ENCODE assay signal across 12 cellular contexts in the genomic region with DNA sequence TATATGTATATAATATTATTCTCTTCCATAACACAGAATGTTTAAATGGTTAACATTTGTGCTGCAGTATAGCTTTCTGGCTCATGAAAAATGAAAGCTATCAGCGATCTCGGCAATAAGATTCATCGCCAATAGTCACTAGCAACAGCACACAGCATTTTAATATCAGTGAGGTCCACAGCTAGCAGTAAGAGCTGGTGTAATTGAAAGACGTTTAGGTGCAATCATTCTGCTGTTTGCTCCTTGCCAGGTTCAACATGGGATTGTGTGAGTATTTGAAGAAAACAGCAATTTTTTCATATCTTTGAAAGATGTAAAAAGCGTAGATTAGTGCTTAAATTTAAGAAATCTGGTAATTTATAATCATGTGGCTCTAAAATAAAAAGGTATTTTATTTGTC. TPM values are rescaled to one million over a fixed set of nuclear protein-coding genes. Genes with fewer than 3 reads are reported as not detected.
DNase-seq lines count a peak whose midpoint lies in the region; ATAC-seq and TF ChIP-seq lines count a peak whose summit lies in the region.
"Had no signal": no experiment of that assay in that cellular context is flagged by ENCODE, and none has a peak within 500 bp of the region (broad histone marks: within the 10 kb centered on the region; RNA-seq: fewer than 3 reads in every experiment).

No MANE protein-coding gene starts in this region.

- H4K8ac ChIP-seq in mesendoderm (ENCODE audit: low read depth, low read length), result no peak overlapping the region

- H3K27ac ChIP-seq in heart right ventricle (no peak overlapping the region), OCI-LY3 (ENCODE audit: low read length) (no peak overlapping the region), cingulate gyrus (ENCODE audit: low read depth, low read length) (peak overlapping the region; percentile 89), substantia nigra (ENCODE audit: low read depth, low read length, poor library complexity, severe bottlenecking) (peak overlapping the region; percentile 82), mesendoderm (ENCODE audit: low read depth, low read length) (no peak overlapping the region)
- H3K27ac ChIP-seq: SK-N-MC, thoracic aorta had no signal

- no peak overlapping the region for H3K23ac ChIP-seq in mesendoderm (ENCODE audit: low read length)

- no peak overlapping the region for H2AK5ac ChIP-seq in mesendoderm (ENCODE audit: low read length)

- peak overlapping the region in 6 of 10 donors; percentile 0 to 33 (median 27) for H3K4me3 ChIP-seq in heart right ventricle
- peak overlapping the region; percentile 53 for H3K4me3 ChIP-seq in OCI-LY3 (ENCODE audit: low read length)
- no peak overlapping the region for H3K4me3 ChIP-seq in mesendoderm (ENCODE audit: low read length)
- H3K4me3 ChIP-seq: SK-N-MC, thoracic aorta had no signal

- TF ChIP-seq CTCF in heart right ventricle (IDR thresholded peaks at IDR 0.05) (no peak), OCI-LY3 (IDR thresholded peaks at IDR 0.05; ENCODE audit: low read depth, low read length) (no peak)

- DNase-seq in heart right ventricle, result no peak
- no peak for DNase-seq in left cardiac atrium
- no peak for DNase-seq in substantia nigra (lab: John Stamatoyannopoulos, UW)
- DNase-seq in mesendoderm, result no peak
- DNase-seq: MV-4-11 had no signal

- peaks cover 0 to 31% (median 8%) of the 10 kb centered on the region in 9 donors for H3K4me1 ChIP-seq in heart right ventricle
- H3K4me1 ChIP-seq in OCI-LY3 (ENCODE audit: low read length), result peaks cover 18% of the 10 kb centered on the region
- no peaks in the 10 kb centered on the region for H3K4me1 ChIP-seq in mesendoderm (ENCODE audit: control insufficient read depth, low read depth, low read length)

- H4K20me1 ChIP-seq in OCI-LY3 (ENCODE audit: insufficient read depth, low read length), result no peaks in the 10 kb centered on the region

- H4K5ac ChIP-seq in mesendoderm (ENCODE audit: low read length), result no peak overlapping the region

- H3K4me2 ChIP-seq in OCI-LY3 (ENCODE audit: low read length) (peak overlapping the region; percentile 56), mesendoderm (ENCODE audit: low read length) (no peak overlapping the region)

- 63 to 66% methylated on average over 5 of the region's 5 CpGs for WGBS in heart right ventricle, 2 donors
- no CpG with 5 or more reads among the region's 5 CpGs for WGBS in mesendoderm (ENCODE audit: extremely low coverage, insufficient coverage, low lambda C conversion rate)

- no peak overlapping the region for H2BK5ac ChIP-seq in mesendoderm (ENCODE audit: low read length)

- ATAC-seq in heart right ventricle (no peak), left cardiac atrium (no peak), GM18907 (IDR thresholded peaks at IDR 0.05; ENCODE audit: unreplicated experiment) (no peak), GM21576 (IDR thresholded peaks at IDR 0.05; ENCODE audit: unreplicated experiment) (no peak)
- ATAC-seq: esophagus mucosa had no signal

- no peak overlapping the region for H2BK15ac ChIP-seq in mesendoderm (replicated peaks; ENCODE audit: low read depth)

- no peak overlapping the region for H2AFZ ChIP-seq in OCI-LY3 (ENCODE audit: low read depth, low read length)

- no peak overlapping the region for H3K4ac ChIP-seq in mesendoderm (ENCODE audit: low read depth, low read length)

- H3K27me3 ChIP-seq in heart right ventricle (no peaks in the 10 kb centered on the region), OCI-LY3 (ENCODE audit: low read depth, low read length) (no peaks in the 10 kb centered on the region), mesendoderm (ENCODE audit: insufficient read depth, low read length, poor library complexity) (no peaks in the 10 kb centered on the region)

- no peak overlapping the region for H2BK120ac ChIP-seq in mesendoderm (ENCODE audit: low read depth, low read length)

- intact Hi-C loops in heart right ventricle (cut with DNase I), result no loop called here
- intact Hi-C loops in left cardiac atrium (cut with DNase I), result no loop called here

- no peaks in the 10 kb centered on the region for H3K9me3 ChIP-seq in heart right ventricle
- no peaks in the 10 kb centered on the region for H3K9me3 ChIP-seq in OCI-LY3 (ENCODE audit: insufficient read depth, low read length)
- H3K9me3 ChIP-seq: thoracic aorta had no signal

- no peaks in the 10 kb centered on the region for H3K79me2 ChIP-seq in OCI-LY3 (ENCODE audit: low read length)
- H3K79me2 ChIP-seq in mesendoderm (ENCODE audit: control insufficient read depth, insufficient read depth, low read length), result no peaks in the 10 kb centered on the region

- no peak overlapping the region for H3K9ac ChIP-seq in OCI-LY3 (ENCODE audit: low read length)
- no peak overlapping the region for H3K9ac ChIP-seq in mesendoderm (ENCODE audit: low read length)

- H3K56ac ChIP-seq in mesendoderm (ENCODE audit: low read length), result no peak overlapping the region

- H3K36me3 ChIP-seq in heart right ventricle (no peaks in the 10 kb centered on the region), OCI-LY3 (replicated peaks; ENCODE audit: low read depth, low read length) (no peaks in the 10 kb centered on the region), mesendoderm (ENCODE audit: control insufficient read depth, insufficient read depth, low read length) (no peaks in the 10 kb centered on the region)
- H3K36me3 ChIP-seq: thoracic aorta had no signal

- no peak overlapping the region for H3K18ac ChIP-seq in mesendoderm (ENCODE audit: low read length)

- peaks cover 1% of the 10 kb centered on the region for H3K79me1 ChIP-seq in mesendoderm (ENCODE audit: low read length)

RNA-seq across cellular contexts. Expression of gene PRKACB, which starts 20.1 kb away (rescaled TPM):
- total RNA-seq in heart right ventricle (10 to 100 TPM; 28.4 to 49.1 (median 43.0) TPM), left cardiac atrium (10 to 100 TPM; 44.4 to 44.5 TPM)
- 10 to 100 TPM in 1 of 2 donors, 1 to 10 TPM in 1; 6.4 to 10.9 TPM for polyA plus RNA-seq in heart right ventricle
- 17.3 TPM for polyA plus RNA-seq in mesendoderm (2013, experiment 1 of 2)
- 16.8 TPM for polyA plus RNA-seq in mesendoderm (2013, experiment 2 of 2)

Comparison
In these comparisons a context has a peak if more than half of its experiments do, and no peak if none do; other contexts are left out.
1. H3K27ac ChIP-seq: peak in cingulate gyrus (single experiment) and substantia nigra (single experiment); none in heart right ventricle (0 of 10), OCI-LY3 (single experiment) and mesendoderm (single experiment).